ENCODE assay signal across 28 cellular contexts in the genomic region with DNA sequence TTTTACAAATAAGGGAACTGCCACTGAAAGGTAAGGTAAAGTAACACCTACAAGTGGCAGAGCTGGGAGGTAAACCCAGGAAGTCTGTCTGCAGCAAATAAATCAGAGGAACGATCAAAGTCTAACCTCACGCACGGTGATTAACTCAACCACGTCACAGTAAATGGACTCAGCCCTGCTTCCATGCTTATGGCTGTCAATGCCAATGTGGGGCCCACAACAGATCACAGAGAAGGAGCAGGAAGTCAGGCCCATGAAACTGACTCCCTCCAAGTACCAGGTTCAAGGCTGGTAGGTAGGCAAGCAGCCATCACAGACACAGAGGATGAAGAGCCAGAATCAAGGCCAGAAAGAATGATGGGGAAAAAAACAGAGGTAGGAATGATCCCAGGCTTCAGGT. TPM values are rescaled to one million over a fixed set of nuclear protein-coding genes. Genes with fewer than 3 reads are reported as not detected.
DNase-seq lines count a peak whose midpoint lies in the region; ATAC-seq, FAIRE-seq and TF ChIP-seq lines count a peak whose summit lies in the region.
"Had no signal": no experiment of that assay in that cellular context is flagged by ENCODE, and none has a peak within 500 bp of the region (broad histone marks: within the 10 kb centered on the region; RNA-seq: fewer than 3 reads in every experiment).

No MANE protein-coding gene starts in this region.

- no peak overlapping the region for H4K8ac ChIP-seq in neuronal stem cell (ENCODE audit: low read depth, low read length)

- in situ Hi-C loops in GM23248 (cut with MboI) = no loop called here
- in situ Hi-C loops in HepG2 (cut with HindIII; ENCODE audit: extremely low pct_ligation_motif_present, low pct_unique_long_range_greater_than_20kb) = loop anchor here (25.0 kb wide), 1 partner anchor 101 kb away; the partner anchor contains the start of genes VTI1A and ZDHHC6

- H3K27me3 ChIP-seq in GM23248 (replicated peaks; ENCODE audit: insufficient read depth) (no peaks in the 10 kb centered on the region), HepG2 (ENCODE audit: control insufficient read depth in 1 of 2, insufficient read depth in 2 of 2, low read length in 2 of 2) (no peaks in the 10 kb centered on the region), neuronal stem cell (ENCODE audit: control insufficient read depth in 3 of 3, insufficient read depth in 3 of 3, low read depth in 1 of 3, low read length in 3 of 3) (no peaks in the 10 kb centered on the region)
- H3K27me3 ChIP-seq: BLaER1 treated with 17β-estradiol and CSF1 and Interleukin-3, amounts not matched to agents 10 nM and 100 nM; pancreas; uterus had no signal

- ATAC-seq in HepG2 (peak; percentile 62), HG02870 (IDR thresholded peaks at IDR 0.05; ENCODE audit: unreplicated experiment) (no peak)
- ATAC-seq: activated CD4-positive, alpha-beta T cell treated with anti-CD3 and anti-CD28 coated beads for 36 hours had no signal

- H2BK12ac ChIP-seq in neuronal stem cell (ENCODE audit: low read length) = no peak overlapping the region

- no peak overlapping the region for H3K23ac ChIP-seq in neuronal stem cell (ENCODE audit: low read depth, low read length, poor library complexity)

- H2BK120ac ChIP-seq in neuronal stem cell (ENCODE audit: low read depth, low read length) = no peak overlapping the region

- TF ChIP-seq RAD21 in HepG2 (CRISPR knock-in tag; IDR thresholded peaks at IDR 0.05) = no peak

- H3K27ac ChIP-seq in GM23248 (peak overlapping the region; percentile 45; the same call in 1 of the 2 replicates), VCaP (peak overlapping the region; percentile 33; the same call in 1 of the 2 replicates), HepG2 (ENCODE audit: extremely low read length, insufficient read depth, low read length) (no peak overlapping the region), neuronal stem cell (replicated peaks; ENCODE audit: low read length) (no peak overlapping the region)
- H3K27ac ChIP-seq: BLaER1 treated with 17β-estradiol and CSF1 and Interleukin-3, amounts not matched to agents 10 nM and 100 nM; lower lobe of right lung; pancreas; PC-9; uterus had no signal

- H3K9me3 ChIP-seq in GM23248 (ENCODE audit: low read depth) (no peaks in the 10 kb centered on the region), HepG2 (ENCODE audit: low read length) (no peaks in the 10 kb centered on the region), neuronal stem cell (replicated peaks in 1 of 2; ENCODE audit: control insufficient read depth in 2 of 2, insufficient read depth in 1 of 2, low read depth in 1 of 2, low read length in 2 of 2) (no peaks in the 10 kb centered on the region)
- H3K9me3 ChIP-seq: BLaER1 treated with 17β-estradiol and CSF1 and Interleukin-3, amounts not matched to agents 10 nM and 100 nM; lower lobe of right lung; pancreas; uterus had no signal

- H4K91ac ChIP-seq in neuronal stem cell (ENCODE audit: low read depth, low read length, poor library complexity) = no peak overlapping the region

- 0 out of 2 replicates have a peak overlapping the region, but pooled peaks have one; percentile 37 for H2AFZ ChIP-seq in GM23248
- no peak overlapping the region for H2AFZ ChIP-seq in HepG2 (ENCODE audit: low read length)
- H2AFZ ChIP-seq in neuronal stem cell (ENCODE audit: low read length) = peak overlapping the region; percentile 78
- H2AFZ ChIP-seq: PC-9 had no signal

- no peak overlapping the region for H2AK5ac ChIP-seq in neuronal stem cell (ENCODE audit: low read depth, low read length)

- H3F3A ChIP-seq in GM23248 (ENCODE audit: insufficient read depth) = peaks cover 18% of the 10 kb centered on the region

- no peak overlapping the region for H2BK15ac ChIP-seq in neuronal stem cell (ENCODE audit: low read length)

- BruUV-seq in HepG2 (replicated peaks; lab: Mats Ljungman, UMichigan) = no TSS peak

- no peak overlapping the region for H3K14ac ChIP-seq in neuronal stem cell (ENCODE audit: low read length)

- peak; percentile 32 for DNase-seq in GM23248
- peak; percentile 43 for DNase-seq in HepG2 (ENCODE audit: low spot score)
- no peak for DNase-seq in neuronal stem cell (ENCODE audit: low spot score)
- no peak for DNase-seq in occipital lobe (lab: John Stamatoyannopoulos, UW)
- DNase-seq in NCI-H187 (lab: John Stamatoyannopoulos, UW) = no peak
- DNase-seq in NCI-H2196 treated with DMSO at 0.1 percent for 48 hours (lab: John Stamatoyannopoulos, UW; ENCODE audit: unreplicated experiment) = no peak
- DNase-seq: ACHN; activated CD4-positive, alpha-beta T cell treated with anti-CD3 and anti-CD28 coated beads for 36 hours; activated naive CD4-positive, alpha-beta T cell treated with anti-CD3 and anti-CD28 coated beads, Interleukin-2, amount 50 U/mL, for 16 hours; activated T-cell treated with anti-CD3 and anti-CD28 coated beads, Interleukin-2, amount 50 U/mL, for 48 hours; aorta; H9; hippocampal formation; lower lobe of right lung; NCI-H1105; NCI-H510A; pancreas; PC-9; SHP77 treated with DMSO at 0.1 percent for 48 hours; substantia nigra; SW 1271; uterus had no signal

- no peak overlapping the region for H3K4ac ChIP-seq in neuronal stem cell (ENCODE audit: low read length)

- H3K9ac ChIP-seq in GM23248 (no peak overlapping the region), HepG2 (ENCODE audit: insufficient read depth, low read depth, low read length) (no peak overlapping the region), neuronal stem cell (ENCODE audit: low read depth, low read length, poor library complexity) (no peak overlapping the region)
- H3K9ac ChIP-seq: BLaER1 treated with 17β-estradiol and CSF1 and Interleukin-3, amounts not matched to agents 10 nM and 100 nM had no signal

- 47 to 51% methylated on average over 4 of the region's 4 CpGs for WGBS in GM23248 (ENCODE audit: low coverage in 1 of 2, low lambda C conversion rate in 2 of 2, missing lambda C conversion rate in 2 of 2), 2 experiments
- WGBS in HepG2 (ENCODE audit: low lambda C conversion rate) = 0% methylated on average over 4 of the region's 4 CpGs
- WGBS in neuronal stem cell (ENCODE audit: extremely low coverage in 2 of 2, insufficient read length in 2 of 2, insufficient replicate concordance in 1 of 2), 2 donors = no CpG with 5 or more reads among the region's 4 CpGs

- no peak for TF ChIP-seq POLR2A in HepG2 (IDR thresholded peaks at IDR 0.05; ENCODE audit: insufficient read depth in 1 of 2, low read depth in 2 of 2, low read length in 2 of 2)

- TF ChIP-seq CTCF in VCaP (conservative IDR thresholded peaks at IDR 0.05) = no peak
- TF ChIP-seq CTCF in HepG2 (CRISPR knock-in tag; IDR thresholded peaks at IDR 0.05) = no peak

- H3K79me2 ChIP-seq in GM23248 (ENCODE audit: insufficient read depth) (no peaks in the 10 kb centered on the region), HepG2 (ENCODE audit: insufficient read depth, low read length) (no peaks in the 10 kb centered on the region)

- H3K79me1 ChIP-seq in neuronal stem cell (ENCODE audit: low read depth, low read length) = no peaks in the 10 kb centered on the region

- no peak for TF ChIP-seq EP300 in HepG2 (IDR thresholded peaks at IDR 0.05; ENCODE audit: low read depth in 2 of 2, low read length in 2 of 2)
- TF ChIP-seq EP300 in HepG2 (CRISPR knock-in tag; IDR thresholded peaks at IDR 0.05; ENCODE audit: borderline replicate concordance) = no peak

- POLR2A ChIA-PET in HepG2 (lab: Yijun Ruan, JAX) = interaction anchor here (1.1 kb wide), 1 partner anchor 29 kb away, joined by 4 read pairs; no protein-coding TSS in a partner anchor

- H4K20me1 ChIP-seq in GM23248 (ENCODE audit: insufficient read depth) = no peaks in the 10 kb centered on the region
- no peaks in the 10 kb centered on the region for H4K20me1 ChIP-seq in HepG2 (ENCODE audit: insufficient read depth, low read length)
- H4K20me1 ChIP-seq: BLaER1 treated with 17β-estradiol and CSF1 and Interleukin-3, amounts not matched to agents 10 nM and 100 nM had no signal

- no peak for FAIRE-seq in HepG2 (lab: Jason Lieb, UNC)

- H3K4me1 ChIP-seq in GM23248 (ENCODE audit: insufficient read depth) (peaks cover 26% of the 10 kb centered on the region), HepG2 (ENCODE audit: insufficient read depth, low read length) (peaks cover 49% of the 10 kb centered on the region), neuronal stem cell (ENCODE audit: control insufficient read depth in 2 of 2, insufficient read depth in 1 of 2, low read depth in 1 of 2, low read length in 2 of 2) (peaks cover 3 to 8% of the 10 kb centered on the region in 2 donors)
- H3K4me1 ChIP-seq: lower lobe of right lung, pancreas, uterus had no signal

- no peaks in the 10 kb centered on the region for H3K9me2 ChIP-seq in GM23248 (ENCODE audit: insufficient read depth)

- no peak overlapping the region for H2BK5ac ChIP-seq in neuronal stem cell (ENCODE audit: low read length)

- H3K36me3 ChIP-seq in GM23248 (ENCODE audit: low read depth) (no peaks in the 10 kb centered on the region), HepG2 (replicated peaks in 1 of 2; ENCODE audit: control insufficient read depth in 1 of 2, insufficient read depth in 2 of 2, low read length in 2 of 2) (no peaks in the 10 kb centered on the region), neuronal stem cell (replicated peaks in 1 of 2; ENCODE audit: control insufficient read depth in 2 of 2, insufficient read depth in 2 of 2, low read length in 2 of 2) (no peaks in the 10 kb centered on the region)
- H3K36me3 ChIP-seq: BLaER1 treated with 17β-estradiol and CSF1 and Interleukin-3, amounts not matched to agents 10 nM and 100 nM; lower lobe of right lung; pancreas; uterus had no signal

- H3K4me3 ChIP-seq in GM23248 = no peak overlapping the region
- peak overlapping the region in 1 of 3 experiments; percentile 7; a peak in 1 of 6 replicates for H3K4me3 ChIP-seq in HepG2 (replicated peaks in 1 of 3; ENCODE audit: insufficient read depth in 1 of 3, low read depth in 2 of 3, low read length in 3 of 3)
- H3K4me3 ChIP-seq in neuronal stem cell (ENCODE audit: low read length in 2 of 2) = no peak overlapping the region
- H3K4me3 ChIP-seq: BLaER1 treated with 17β-estradiol and CSF1 and Interleukin-3, amounts not matched to agents 10 nM and 100 nM; lower lobe of right lung; pancreas; PC-9; uterus had no signal

- intact Hi-C loops in HepG2 (cut with micrococcal nuclease; ENCODE audit: unreplicated experiment) = no loop called here

- H3K18ac ChIP-seq in neuronal stem cell (ENCODE audit: low read length) = no peak overlapping the region

- CTCF ChIA-PET in HepG2 (lab: Yijun Ruan, JAX; ENCODE audit: low intra/inter-chr PET ratio, low total read pairs) = no interaction called here

- H3K4me2 ChIP-seq in GM23248 (ENCODE audit: unreplicated experiment) (peak overlapping the region; percentile 48), HepG2 (ENCODE audit: low read depth, low read length) (peak overlapping the region; percentile 52), neuronal stem cell (ENCODE audit: insufficient read depth, low read length, poor library complexity, severe bottlenecking) (no peak overlapping the region)
- H3K4me2 ChIP-seq: PC-9 had no signal

RNA-seq across cellular contexts. Expression of gene ACSL5, which starts 38.0 kb away (rescaled TPM):
- total RNA-seq in GM23248 (2014; rRNA removed; shearing (Covaris generic)) = 1.8 and 3.2 TPM in 2 replicates
- polyA plus RNA-seq in GM23248 (2016; fragmentation: Nextera tagmentation; extraction: Ambion mirVana) = 1.5 and 1.7 TPM in 2 replicates
- total RNA-seq in HepG2 (2016; rRNA removed; fragmentation: Illumina TruSeq; extraction: Trizol) = 32.7 and 56.4 TPM in 2 replicates
- total RNA-seq in HepG2 (2016; cell fraction: cytosol; rRNA removed; fragmentation: Illumina TruSeq; extraction: Trizol; ENCODE audit: low read depth) = 7.5 and 7.6 TPM in 2 replicates
- total RNA-seq in HepG2 (2016; cell fraction: insoluble cytoplasmic fraction; rRNA removed; fragmentation: Illumina TruSeq; extraction: Trizol) = 31.4 and 60.5 TPM in 2 replicates
- total RNA-seq in HepG2 (2016; cell fraction: membrane; rRNA removed; fragmentation: Illumina TruSeq; extraction: Trizol) = 11.4 and 13.4 TPM in 2 replicates
- total RNA-seq in HepG2 (2016; cell fraction: nucleus; rRNA removed; fragmentation: Illumina TruSeq; extraction: Trizol) = 67.4 and 69.7 TPM in 2 replicates
- polyA plus RNA-seq in HepG2 (2011; rRNA removed) = 72.1 and 82.5 TPM in 2 replicates
- polyA plus RNA-seq in HepG2 (2011; cell fraction: cytosol; rRNA removed) = 46.4 and 61.1 TPM in 2 replicates
- 118 and 139 TPM in 2 replicates for polyA plus RNA-seq in HepG2 (2011; cell fraction: nucleus; rRNA removed)
- polyA plus RNA-seq in HepG2 (2012) = 67.2 and 80.7 TPM in 2 replicates
- polyA plus RNA-seq in HepG2 (2016; cell fraction: cytosol; fragmentation: Illumina TruSeq; extraction: Trizol; ENCODE audit: low read depth) = 3.7 and 4.3 TPM in 2 replicates
- polyA plus RNA-seq in HepG2 (2016; cell fraction: insoluble cytoplasmic fraction; fragmentation: Illumina TruSeq; extraction: Trizol; ENCODE audit: low read depth) = 26.4 and 27.5 TPM in 2 replicates
- polyA plus RNA-seq in HepG2 (2016; cell fraction: membrane; fragmentation: Illumina TruSeq; extraction: Trizol; ENCODE audit: low read depth) = 6.5 TPM in 2 replicates
- polyA plus RNA-seq in HepG2 (2016; cell fraction: nucleus; fragmentation: Illumina TruSeq; extraction: Trizol; ENCODE audit: insufficient read depth, low read depth) = 88.2 and 99.1 TPM in 2 replicates
- 45.1 and 203 TPM in 2 replicates for polyA minus RNA-seq in HepG2 (2011; rRNA and poly(A)+ RNA removed; ENCODE audit: low replicate concordance)
- polyA minus RNA-seq in HepG2 (2011; cell fraction: cytosol; rRNA and poly(A)+ RNA removed) = 54.1 and 66.6 TPM in 2 replicates
- polyA minus RNA-seq in HepG2 (2011; cell fraction: nucleus; rRNA and poly(A)+ RNA removed) = 68.9 and 74.5 TPM in 2 replicates
- polyA plus RNA-seq in neuronal stem cell (2013, experiment 1 of 2) = not detected
- polyA plus RNA-seq in neuronal stem cell (2013, experiment 2 of 2) = 0.01 TPM
- total RNA-seq in occipital lobe = 3.0 TPM
- total RNA-seq: H9 had no signal

RNA-seq across cellular contexts. Expression of gene TECTB, which starts 52.7 kb away (rescaled TPM):
- total RNA-seq in GM23248 (2014; rRNA removed; shearing (Covaris generic)) = 0.63 TPM in 1 of 2 replicates, not detected in the other
- 0.21 TPM in 1 of 2 replicates, not detected in the other for polyA plus RNA-seq in GM23248 (2016; fragmentation: Nextera tagmentation; extraction: Ambion mirVana)
- total RNA-seq in HepG2 (2016; rRNA removed; fragmentation: Illumina TruSeq; extraction: Trizol) = 1.3 and 1.8 TPM in 2 replicates
- total RNA-seq in HepG2 (2016; cell fraction: cytosol; rRNA removed; fragmentation: Illumina TruSeq; extraction: Trizol; ENCODE audit: low read depth) = 0.61 and 0.71 TPM in 2 replicates
- 1.5 and 1.9 TPM in 2 replicates for total RNA-seq in HepG2 (2016; cell fraction: insoluble cytoplasmic fraction; rRNA removed; fragmentation: Illumina TruSeq; extraction: Trizol)
- total RNA-seq in HepG2 (2016; cell fraction: membrane; rRNA removed; fragmentation: Illumina TruSeq; extraction: Trizol) = 1.0 and 1.4 TPM in 2 replicates
- total RNA-seq in HepG2 (2016; cell fraction: nucleus; rRNA removed; fragmentation: Illumina TruSeq; extraction: Trizol) = 2.4 and 2.8 TPM in 2 replicates
- polyA plus RNA-seq in HepG2 (2011; rRNA removed) = 0.78 and 1.1 TPM in 2 replicates
- 0.48 and 0.63 TPM in 2 replicates for polyA plus RNA-seq in HepG2 (2011; cell fraction: cytosol; rRNA removed)
- polyA plus RNA-seq in HepG2 (2011; cell fraction: nucleus; rRNA removed) = 1.3 and 1.7 TPM in 2 replicates
- polyA plus RNA-seq in HepG2 (2012) = 0.68 and 1.6 TPM in 2 replicates
- 0.19 and 0.38 TPM in 2 replicates for polyA plus RNA-seq in HepG2 (2016; cell fraction: cytosol; fragmentation: Illumina TruSeq; extraction: Trizol; ENCODE audit: low read depth)
- polyA plus RNA-seq in HepG2 (2016; cell fraction: insoluble cytoplasmic fraction; fragmentation: Illumina TruSeq; extraction: Trizol; ENCODE audit: low read depth) = 1.3 and 1.6 TPM in 2 replicates
- polyA plus RNA-seq in HepG2 (2016; cell fraction: membrane; fragmentation: Illumina TruSeq; extraction: Trizol; ENCODE audit: low read depth) = 0.73 and 0.96 TPM in 2 replicates
- polyA plus RNA-seq in HepG2 (2016; cell fraction: nucleus; fragmentation: Illumina TruSeq; extraction: Trizol; ENCODE audit: insufficient read depth, low read depth) = 4.3 and 5.3 TPM in 2 replicates
- polyA minus RNA-seq in HepG2 (2011; rRNA and poly(A)+ RNA removed; ENCODE audit: low replicate concordance) = 0.66 TPM in 1 of 2 replicates, not detected in the other
- polyA minus RNA-seq in HepG2 (2011; cell fraction: cytosol; rRNA and poly(A)+ RNA removed) = 0.40 TPM in 1 of 2 replicates, not detected in the other
- polyA minus RNA-seq in HepG2 (2011; cell fraction: nucleus; rRNA and poly(A)+ RNA removed) = 0.52 and 0.99 TPM in 2 replicates
- polyA plus RNA-seq in neuronal stem cell (2013, experiment 1 of 2) = not detected
- polyA plus RNA-seq in neuronal stem cell (2013, experiment 2 of 2) = not detected
- total RNA-seq in occipital lobe = 0.16 TPM
- total RNA-seq: activated CD4-positive, alpha-beta T cell treated with anti-CD3 and anti-CD28 coated beads for 36 hours; activated CD8-positive, alpha-beta memory T cell treated with anti-CD3 and anti-CD28 coated beads for 36 hours; aorta; cardiac septum; epithelial cell of proximal tubule; H9; lower lobe of right lung; pancreas; PC-9; uterus had no signal
- polyA plus RNA-seq: aorta, pancreas had no signal

Comparison
In these comparisons a context has a peak if more than half of its experiments do, and no peak if none do; other contexts are left out.
1. DNase-seq: peak in GM23248 (single experiment) and HepG2 (single experiment); none in neuronal stem cell (single experiment), occipital lobe (single experiment), NCI-H187 (0 of 2) and NCI-H2196 treated with DMSO at 0.1 percent for 48 hours (single experiment).
2. H3K27ac ChIP-seq: peak in GM23248 (single experiment) and VCaP (single experiment); none in HepG2 (single experiment) and neuronal stem cell (single experiment).